1 cellular context compared by ENCODE assay signal in the genomic region with DNA sequence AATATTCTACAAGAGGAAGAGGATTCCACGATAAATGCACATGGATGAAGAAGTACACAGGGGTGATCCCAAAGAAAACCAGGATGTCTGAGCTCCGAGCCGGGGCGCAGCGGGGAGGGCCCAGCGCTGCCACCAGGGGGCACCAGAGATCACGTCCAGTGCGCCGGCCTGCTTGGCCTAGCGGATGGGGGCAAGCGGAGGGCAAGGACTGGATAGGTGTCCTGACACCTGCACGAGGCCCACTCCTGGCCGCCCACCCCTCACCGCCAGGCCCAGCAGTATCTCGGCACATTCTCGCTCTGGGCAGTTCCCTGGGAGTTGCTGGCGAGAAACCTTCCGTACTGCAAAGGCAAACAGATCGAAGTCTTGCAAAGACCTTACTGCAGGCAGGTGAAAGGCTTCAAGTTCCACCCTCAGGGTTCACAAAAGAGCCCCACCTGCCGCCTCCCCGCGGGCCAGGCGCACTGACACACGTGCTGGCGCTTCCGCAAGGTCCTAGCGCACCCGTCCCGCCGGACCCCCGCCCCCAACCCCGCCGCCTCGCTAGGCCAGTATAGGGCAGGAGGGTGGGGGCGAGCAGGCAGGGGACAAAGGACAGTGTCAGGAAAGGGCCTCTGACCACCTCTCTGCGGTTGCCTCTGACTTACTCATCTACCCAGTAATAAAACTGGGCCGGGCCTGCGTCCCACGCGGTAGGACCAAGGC.
TF ChIP-seq lines count a peak whose summit lies in the region.

No MANE protein-coding gene starts in this region.

TF ChIP-seq in WTC11, 78 proteins besides CTCF, POLR2A, EP300 and RAD21 (continued from another document and continues in another):
- TF ChIP-seq, protein P1, sequence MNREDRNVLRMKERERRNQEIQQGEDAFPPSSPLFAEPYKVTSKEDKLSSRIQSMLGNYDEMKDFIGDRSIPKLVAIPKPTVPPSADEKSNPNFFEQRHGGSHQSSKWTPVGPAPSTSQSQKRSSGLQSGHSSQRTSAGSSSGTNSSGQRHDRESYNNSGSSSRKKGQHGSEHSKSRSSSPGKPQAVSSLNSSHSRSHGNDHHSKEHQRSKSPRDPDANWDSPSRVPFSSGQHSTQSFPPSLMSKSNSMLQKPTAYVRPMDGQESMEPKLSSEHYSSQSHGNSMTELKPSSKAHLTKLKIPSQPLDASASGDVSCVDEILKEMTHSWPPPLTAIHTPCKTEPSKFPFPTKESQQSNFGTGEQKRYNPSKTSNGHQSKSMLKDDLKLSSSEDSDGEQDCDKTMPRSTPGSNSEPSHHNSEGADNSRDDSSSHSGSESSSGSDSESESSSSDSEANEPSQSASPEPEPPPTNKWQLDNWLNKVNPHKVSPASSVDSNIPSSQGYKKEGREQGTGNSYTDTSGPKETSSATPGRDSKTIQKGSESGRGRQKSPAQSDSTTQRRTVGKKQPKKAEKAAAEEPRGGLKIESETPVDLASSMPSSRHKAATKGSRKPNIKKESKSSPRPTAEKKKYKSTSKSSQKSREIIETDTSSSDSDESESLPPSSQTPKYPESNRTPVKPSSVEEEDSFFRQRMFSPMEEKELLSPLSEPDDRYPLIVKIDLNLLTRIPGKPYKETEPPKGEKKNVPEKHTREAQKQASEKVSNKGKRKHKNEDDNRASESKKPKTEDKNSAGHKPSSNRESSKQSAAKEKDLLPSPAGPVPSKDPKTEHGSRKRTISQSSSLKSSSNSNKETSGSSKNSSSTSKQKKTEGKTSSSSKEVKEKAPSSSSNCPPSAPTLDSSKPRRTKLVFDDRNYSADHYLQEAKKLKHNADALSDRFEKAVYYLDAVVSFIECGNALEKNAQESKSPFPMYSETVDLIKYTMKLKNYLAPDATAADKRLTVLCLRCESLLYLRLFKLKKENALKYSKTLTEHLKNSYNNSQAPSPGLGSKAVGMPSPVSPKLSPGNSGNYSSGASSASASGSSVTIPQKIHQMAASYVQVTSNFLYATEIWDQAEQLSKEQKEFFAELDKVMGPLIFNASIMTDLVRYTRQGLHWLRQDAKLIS (CRISPR knock-in tag; IDR thresholded peaks at IDR 0.05; ENCODE audit: borderline replicate concordance), result peak; percentile 92; the same call in 1 of the 2 replicates
- no peak for TF ChIP-seq PRRX2 (CRISPR knock-in tag; IDR thresholded peaks at IDR 0.05)
- TF ChIP-seq, protein P2, sequence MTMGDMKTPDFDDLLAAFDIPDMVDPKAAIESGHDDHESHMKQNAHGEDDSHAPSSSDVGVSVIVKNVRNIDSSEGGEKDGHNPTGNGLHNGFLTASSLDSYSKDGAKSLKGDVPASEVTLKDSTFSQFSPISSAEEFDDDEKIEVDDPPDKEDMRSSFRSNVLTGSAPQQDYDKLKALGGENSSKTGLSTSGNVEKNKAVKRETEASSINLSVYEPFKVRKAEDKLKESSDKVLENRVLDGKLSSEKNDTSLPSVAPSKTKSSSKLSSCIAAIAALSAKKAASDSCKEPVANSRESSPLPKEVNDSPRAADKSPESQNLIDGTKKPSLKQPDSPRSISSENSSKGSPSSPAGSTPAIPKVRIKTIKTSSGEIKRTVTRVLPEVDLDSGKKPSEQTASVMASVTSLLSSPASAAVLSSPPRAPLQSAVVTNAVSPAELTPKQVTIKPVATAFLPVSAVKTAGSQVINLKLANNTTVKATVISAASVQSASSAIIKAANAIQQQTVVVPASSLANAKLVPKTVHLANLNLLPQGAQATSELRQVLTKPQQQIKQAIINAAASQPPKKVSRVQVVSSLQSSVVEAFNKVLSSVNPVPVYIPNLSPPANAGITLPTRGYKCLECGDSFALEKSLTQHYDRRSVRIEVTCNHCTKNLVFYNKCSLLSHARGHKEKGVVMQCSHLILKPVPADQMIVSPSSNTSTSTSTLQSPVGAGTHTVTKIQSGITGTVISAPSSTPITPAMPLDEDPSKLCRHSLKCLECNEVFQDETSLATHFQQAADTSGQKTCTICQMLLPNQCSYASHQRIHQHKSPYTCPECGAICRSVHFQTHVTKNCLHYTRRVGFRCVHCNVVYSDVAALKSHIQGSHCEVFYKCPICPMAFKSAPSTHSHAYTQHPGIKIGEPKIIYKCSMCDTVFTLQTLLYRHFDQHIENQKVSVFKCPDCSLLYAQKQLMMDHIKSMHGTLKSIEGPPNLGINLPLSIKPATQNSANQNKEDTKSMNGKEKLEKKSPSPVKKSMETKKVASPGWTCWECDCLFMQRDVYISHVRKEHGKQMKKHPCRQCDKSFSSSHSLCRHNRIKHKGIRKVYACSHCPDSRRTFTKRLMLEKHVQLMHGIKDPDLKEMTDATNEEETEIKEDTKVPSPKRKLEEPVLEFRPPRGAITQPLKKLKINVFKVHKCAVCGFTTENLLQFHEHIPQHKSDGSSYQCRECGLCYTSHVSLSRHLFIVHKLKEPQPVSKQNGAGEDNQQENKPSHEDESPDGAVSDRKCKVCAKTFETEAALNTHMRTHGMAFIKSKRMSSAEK (CRISPR knock-in tag; IDR thresholded peaks at IDR 0.05; ENCODE audit: borderline replicate concordance), result no peak
- TF ChIP-seq, protein P3, sequence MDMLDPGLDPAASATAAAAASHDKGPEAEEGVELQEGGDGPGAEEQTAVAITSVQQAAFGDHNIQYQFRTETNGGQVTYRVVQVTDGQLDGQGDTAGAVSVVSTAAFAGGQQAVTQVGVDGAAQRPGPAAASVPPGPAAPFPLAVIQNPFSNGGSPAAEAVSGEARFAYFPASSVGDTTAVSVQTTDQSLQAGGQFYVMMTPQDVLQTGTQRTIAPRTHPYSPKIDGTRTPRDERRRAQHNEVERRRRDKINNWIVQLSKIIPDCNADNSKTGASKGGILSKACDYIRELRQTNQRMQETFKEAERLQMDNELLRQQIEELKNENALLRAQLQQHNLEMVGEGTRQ (CRISPR knock-in tag; IDR thresholded peaks at IDR 0.05), result peak; percentile 71
- TF ChIP-seq, protein P4, sequence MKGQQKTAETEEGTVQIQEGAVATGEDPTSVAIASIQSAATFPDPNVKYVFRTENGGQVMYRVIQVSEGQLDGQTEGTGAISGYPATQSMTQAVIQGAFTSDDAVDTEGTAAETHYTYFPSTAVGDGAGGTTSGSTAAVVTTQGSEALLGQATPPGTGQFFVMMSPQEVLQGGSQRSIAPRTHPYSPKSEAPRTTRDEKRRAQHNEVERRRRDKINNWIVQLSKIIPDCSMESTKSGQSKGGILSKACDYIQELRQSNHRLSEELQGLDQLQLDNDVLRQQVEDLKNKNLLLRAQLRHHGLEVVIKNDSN (CRISPR knock-in tag; IDR thresholded peaks at IDR 0.05), result peak; percentile 83
- TF ChIP-seq SMAD4 (CRISPR knock-in tag; IDR thresholded peaks at IDR 0.05), result 0 out of 2 replicates have a peak, but pooled peaks have one; percentile 42
- no peak for TF ChIP-seq SOX15 (CRISPR knock-in tag; IDR thresholded peaks at IDR 0.05)
- no peak; the same call in 1 of the 2 replicates for TF ChIP-seq SMAD3 (CRISPR knock-in tag; IDR thresholded peaks at IDR 0.05; ENCODE audit: borderline replicate concordance)
- no peak for TF ChIP-seq ZNF671 (CRISPR knock-in tag; IDR thresholded peaks at IDR 0.05)
- TF ChIP-seq NR3C1 (CRISPR knock-in tag; conservative IDR thresholded peaks at IDR 0.05; ENCODE audit: low read depth), result no peak
- TF ChIP-seq, protein P5, sequence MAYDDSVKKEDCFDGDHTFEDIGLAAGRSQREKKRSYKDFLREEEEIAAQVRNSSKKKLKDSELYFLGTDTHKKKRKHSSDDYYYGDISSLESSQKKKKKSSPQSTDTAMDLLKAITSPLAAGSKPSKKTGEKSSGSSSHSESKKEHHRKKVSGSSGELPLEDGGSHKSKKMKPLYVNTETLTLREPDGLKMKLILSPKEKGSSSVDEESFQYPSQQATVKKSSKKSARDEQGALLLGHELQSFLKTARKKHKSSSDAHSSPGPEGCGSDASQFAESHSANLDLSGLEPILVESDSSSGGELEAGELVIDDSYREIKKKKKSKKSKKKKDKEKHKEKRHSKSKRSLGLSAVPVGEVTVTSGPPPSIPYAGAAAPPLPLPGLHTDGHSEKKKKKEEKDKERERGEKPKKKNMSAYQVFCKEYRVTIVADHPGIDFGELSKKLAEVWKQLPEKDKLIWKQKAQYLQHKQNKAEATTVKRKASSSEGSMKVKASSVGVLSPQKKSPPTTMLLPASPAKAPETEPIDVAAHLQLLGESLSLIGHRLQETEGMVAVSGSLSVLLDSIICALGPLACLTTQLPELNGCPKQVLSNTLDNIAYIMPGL (CRISPR knock-in tag; IDR thresholded peaks at IDR 0.05), result peak; percentile 85
- TF ChIP-seq, protein P6, sequence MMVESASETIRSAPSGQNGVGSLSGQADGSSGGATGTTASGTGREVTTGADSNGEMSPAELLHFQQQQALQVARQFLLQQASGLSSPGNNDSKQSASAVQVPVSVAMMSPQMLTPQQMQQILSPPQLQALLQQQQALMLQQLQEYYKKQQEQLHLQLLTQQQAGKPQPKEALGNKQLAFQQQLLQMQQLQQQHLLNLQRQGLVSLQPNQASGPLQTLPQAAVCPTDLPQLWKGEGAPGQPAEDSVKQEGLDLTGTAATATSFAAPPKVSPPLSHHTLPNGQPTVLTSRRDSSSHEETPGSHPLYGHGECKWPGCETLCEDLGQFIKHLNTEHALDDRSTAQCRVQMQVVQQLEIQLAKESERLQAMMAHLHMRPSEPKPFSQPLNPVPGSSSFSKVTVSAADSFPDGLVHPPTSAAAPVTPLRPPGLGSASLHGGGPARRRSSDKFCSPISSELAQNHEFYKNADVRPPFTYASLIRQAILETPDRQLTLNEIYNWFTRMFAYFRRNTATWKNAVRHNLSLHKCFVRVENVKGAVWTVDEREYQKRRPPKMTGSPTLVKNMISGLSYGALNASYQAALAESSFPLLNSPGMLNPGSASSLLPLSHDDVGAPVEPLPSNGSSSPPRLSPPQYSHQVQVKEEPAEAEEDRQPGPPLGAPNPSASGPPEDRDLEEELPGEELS (CRISPR knock-in tag; IDR thresholded peaks at IDR 0.05), result peak; percentile 76; the same call in 1 of the 2 replicates
- peak; percentile 86; the same call in 1 of the 2 replicates for TF ChIP-seq RELA (CRISPR knock-in tag; IDR thresholded peaks at IDR 0.05; ENCODE audit: borderline replicate concordance)
- TF ChIP-seq, protein P7, sequence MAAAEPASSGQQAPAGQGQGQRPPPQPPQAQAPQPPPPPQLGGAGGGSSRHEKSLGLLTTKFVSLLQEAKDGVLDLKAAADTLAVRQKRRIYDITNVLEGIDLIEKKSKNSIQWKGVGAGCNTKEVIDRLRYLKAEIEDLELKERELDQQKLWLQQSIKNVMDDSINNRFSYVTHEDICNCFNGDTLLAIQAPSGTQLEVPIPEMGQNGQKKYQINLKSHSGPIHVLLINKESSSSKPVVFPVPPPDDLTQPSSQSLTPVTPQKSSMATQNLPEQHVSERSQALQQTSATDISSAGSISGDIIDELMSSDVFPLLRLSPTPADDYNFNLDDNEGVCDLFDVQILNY (CRISPR knock-in tag; IDR thresholded peaks at IDR 0.05), result peak; percentile 71; the same call in 1 of the 2 replicates
- TF ChIP-seq IRF2 (CRISPR knock-in tag; IDR thresholded peaks at IDR 0.05; ENCODE audit: borderline replicate concordance, low read depth), result no peak
- TF ChIP-seq HMGA2 (CRISPR knock-in tag; IDR thresholded peaks at IDR 0.05), result no peak; the same call in 1 of the 2 replicates
- no peak for TF ChIP-seq GRHL2 (CRISPR knock-in tag; IDR thresholded peaks at IDR 0.05; ENCODE audit: insufficient replicate concordance, severe bottlenecking)
- no peak for TF ChIP-seq NR1H2 (CRISPR knock-in tag; IDR thresholded peaks at IDR 0.05)
- TF ChIP-seq RORB (CRISPR knock-in tag; IDR thresholded peaks at IDR 0.05), result no peak
- peak; percentile 87 for TF ChIP-seq CREB1 (CRISPR knock-in tag; IDR thresholded peaks at IDR 0.05)
- peak; percentile 64; the same call in 1 of the 2 replicates for TF ChIP-seq KAT7 (CRISPR knock-in tag; IDR thresholded peaks at IDR 0.05; ENCODE audit: borderline replicate concordance)
- TF ChIP-seq TEAD1 (CRISPR knock-in tag; IDR thresholded peaks at IDR 0.05), result peak; percentile 79
- peak; percentile 37 for TF ChIP-seq SP1 (CRISPR knock-in tag; conservative IDR thresholded peaks at IDR 0.05)
- no peak for TF ChIP-seq TCF7 (CRISPR knock-in tag; IDR thresholded peaks at IDR 0.05; ENCODE audit: low read depth)
- no peak for TF ChIP-seq EMX1 (CRISPR knock-in tag; IDR thresholded peaks at IDR 0.05)
- TF ChIP-seq JUN (CRISPR knock-in tag; IDR thresholded peaks at IDR 0.05), result 0 out of 2 replicates have a peak, but pooled peaks have one; percentile 53
- TF ChIP-seq, protein P8, sequence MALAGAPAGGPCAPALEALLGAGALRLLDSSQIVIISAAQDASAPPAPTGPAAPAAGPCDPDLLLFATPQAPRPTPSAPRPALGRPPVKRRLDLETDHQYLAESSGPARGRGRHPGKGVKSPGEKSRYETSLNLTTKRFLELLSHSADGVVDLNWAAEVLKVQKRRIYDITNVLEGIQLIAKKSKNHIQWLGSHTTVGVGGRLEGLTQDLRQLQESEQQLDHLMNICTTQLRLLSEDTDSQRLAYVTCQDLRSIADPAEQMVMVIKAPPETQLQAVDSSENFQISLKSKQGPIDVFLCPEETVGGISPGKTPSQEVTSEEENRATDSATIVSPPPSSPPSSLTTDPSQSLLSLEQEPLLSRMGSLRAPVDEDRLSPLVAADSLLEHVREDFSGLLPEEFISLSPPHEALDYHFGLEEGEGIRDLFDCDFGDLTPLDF (CRISPR knock-in tag; IDR thresholded peaks at IDR 0.05), result peak; percentile 81; the same call in 1 of the 2 replicates
- TF ChIP-seq NR2C2 (CRISPR knock-in tag; IDR thresholded peaks at IDR 0.05), result 0 out of 2 replicates have a peak, but pooled peaks have one; percentile 62
- TF ChIP-seq, protein P9, sequence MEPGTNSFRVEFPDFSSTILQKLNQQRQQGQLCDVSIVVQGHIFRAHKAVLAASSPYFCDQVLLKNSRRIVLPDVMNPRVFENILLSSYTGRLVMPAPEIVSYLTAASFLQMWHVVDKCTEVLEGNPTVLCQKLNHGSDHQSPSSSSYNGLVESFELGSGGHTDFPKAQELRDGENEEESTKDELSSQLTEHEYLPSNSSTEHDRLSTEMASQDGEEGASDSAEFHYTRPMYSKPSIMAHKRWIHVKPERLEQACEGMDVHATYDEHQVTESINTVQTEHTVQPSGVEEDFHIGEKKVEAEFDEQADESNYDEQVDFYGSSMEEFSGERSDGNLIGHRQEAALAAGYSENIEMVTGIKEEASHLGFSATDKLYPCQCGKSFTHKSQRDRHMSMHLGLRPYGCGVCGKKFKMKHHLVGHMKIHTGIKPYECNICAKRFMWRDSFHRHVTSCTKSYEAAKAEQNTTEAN (CRISPR knock-in tag; IDR thresholded peaks at IDR 0.05), result peak; percentile 78; the same call in 1 of the 2 replicates
- 0 out of 2 replicates have a peak, but pooled peaks have one; percentile 0 for TF ChIP-seq ZNF263 (CRISPR knock-in tag; IDR thresholded peaks at IDR 0.05; ENCODE audit: low read depth)
- peak; percentile 89; the same call in 1 of the 2 replicates for TF ChIP-seq FOXP1 (CRISPR knock-in tag; IDR thresholded peaks at IDR 0.05; ENCODE audit: borderline replicate concordance)
- TF ChIP-seq ESRRA (CRISPR knock-in tag; IDR thresholded peaks at IDR 0.05; ENCODE audit: borderline replicate concordance), result peak; percentile 79; the same call in 1 of the 2 replicates
- 0 out of 2 replicates have a peak, but pooled peaks have one; percentile 72 for TF ChIP-seq CBFB (CRISPR knock-in tag; IDR thresholded peaks at IDR 0.05; ENCODE audit: low read depth)
- no peak for TF ChIP-seq GTF2I (CRISPR knock-in tag; conservative IDR thresholded peaks at IDR 0.05)
- TF ChIP-seq, protein P10, sequence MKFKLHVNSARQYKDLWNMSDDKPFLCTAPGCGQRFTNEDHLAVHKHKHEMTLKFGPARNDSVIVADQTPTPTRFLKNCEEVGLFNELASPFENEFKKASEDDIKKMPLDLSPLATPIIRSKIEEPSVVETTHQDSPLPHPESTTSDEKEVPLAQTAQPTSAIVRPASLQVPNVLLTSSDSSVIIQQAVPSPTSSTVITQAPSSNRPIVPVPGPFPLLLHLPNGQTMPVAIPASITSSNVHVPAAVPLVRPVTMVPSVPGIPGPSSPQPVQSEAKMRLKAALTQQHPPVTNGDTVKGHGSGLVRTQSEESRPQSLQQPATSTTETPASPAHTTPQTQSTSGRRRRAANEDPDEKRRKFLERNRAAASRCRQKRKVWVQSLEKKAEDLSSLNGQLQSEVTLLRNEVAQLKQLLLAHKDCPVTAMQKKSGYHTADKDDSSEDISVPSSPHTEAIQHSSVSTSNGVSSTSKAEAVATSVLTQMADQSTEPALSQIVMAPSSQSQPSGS (CRISPR knock-in tag; IDR thresholded peaks at IDR 0.05; ENCODE audit: borderline replicate concordance, low read depth), result no peak
- TF ChIP-seq JAZF1 (CRISPR knock-in tag; IDR thresholded peaks at IDR 0.05), result no peak
- no peak for TF ChIP-seq GABPB1 (CRISPR knock-in tag; IDR thresholded peaks at IDR 0.05)
